ENCODE assay signal across 8 cellular contexts in the genomic region with DNA sequence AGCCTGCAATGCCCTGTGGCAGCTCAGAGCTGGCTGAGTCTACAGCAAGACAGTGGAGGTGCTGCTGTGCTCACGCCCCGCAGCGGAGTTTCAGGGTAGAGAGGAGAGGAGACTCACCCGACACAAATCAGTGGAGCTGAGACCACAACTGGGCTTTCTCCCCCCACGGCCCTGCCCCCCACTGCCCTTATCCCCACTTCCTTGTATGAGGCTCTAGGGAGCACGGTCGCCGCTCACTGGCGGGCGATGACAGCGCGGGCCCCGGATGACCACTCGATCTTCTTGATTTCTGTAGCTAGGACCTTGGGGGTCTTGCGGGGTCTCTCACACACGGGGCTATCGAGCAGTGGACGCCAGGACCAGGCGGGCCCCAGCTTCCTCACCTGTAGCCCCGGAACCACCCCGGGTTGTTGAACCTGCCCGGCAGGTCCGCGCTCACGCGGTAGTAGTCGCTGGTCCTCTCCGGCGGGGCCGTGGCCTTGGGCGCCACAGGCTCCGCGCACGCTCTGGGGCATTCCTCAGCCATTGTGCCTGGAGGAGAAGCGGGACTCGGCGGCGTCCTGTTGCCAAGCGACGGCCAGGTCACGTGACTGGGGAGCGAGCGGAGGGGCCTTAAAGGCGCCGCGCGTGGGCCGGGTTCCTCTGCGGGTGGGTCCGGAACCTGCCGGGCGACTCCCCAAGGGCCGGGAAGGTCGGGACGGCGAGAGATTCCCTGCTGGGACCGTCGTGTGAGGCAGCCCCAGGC. TPM values are rescaled to one million over a fixed set of nuclear protein-coding genes. Genes with fewer than 3 reads are reported as not detected.
A peak's percentile ranks its signal among the peaks of the same experiment; 100 is the strongest.
DNase-seq lines count a peak whose midpoint lies in the region; ATAC-seq, FAIRE-seq and TF ChIP-seq lines count a peak whose summit lies in the region.

No MANE protein-coding gene starts in this region.

- WGBS in small intestine, 3 donors, result 0 to 1% (median 1%) methylated on average over 46 to 58 of the region's 58 CpGs

- H3K9me3 Mint-ChIP-seq in activated B cell treated with CpG ODN at 0.5 μM for 24 hours, result no peaks in the 10 kb centered on the region

- POLR2A ChIA-PET in activated B cell treated with CpG ODN at 0.5 μM for 24 hours (lab: Charles Lee), result no interaction called here

- H3K36me3 ChIP-seq in small intestine (ENCODE audit: control insufficient read depth in 2 of 2, insufficient read depth in 2 of 2, low read length in 2 of 2), result peaks cover 0 to 6% of the 10 kb centered on the region in 2 donors

- DNase-seq in ELF-1 (ENCODE audit: low read depth, low spot score), result peak; percentile 88
- peak; percentile 89 for DNase-seq in NCI-H2171 (lab: John Stamatoyannopoulos, UW)
- peak; percentile 88 for DNase-seq in activated B cell treated with CpG ODN at 0.5 μM for 24 hours
- peak; percentile 90 to 93 for DNase-seq in cardiac fibroblast (ENCODE audit: low read depth in 2 of 2)
- peak; percentile 94 for DNase-seq in inferior parietal cortex (ENCODE audit: extremely low spot score)
- DNase-seq in small intestine, result peak; percentile 90

- H3K27ac ChIP-seq in small intestine (ENCODE audit: low read depth in 1 of 2, low read length in 1 of 2), result peak overlapping the region; percentile 9 to 63

- H3K27me3 ChIP-seq in small intestine (ENCODE audit: control insufficient read depth in 2 of 2, insufficient read depth in 2 of 2, low read length in 2 of 2), result no peaks in the 10 kb centered on the region

- peak overlapping the region; percentile 85 for H3K4me3 ChIP-seq in cardiac fibroblast (replicated peaks in 1 of 2; ENCODE audit: low read depth in 2 of 2, low read length in 2 of 2)
- peak overlapping the region; percentile 65 to 92 for H3K4me3 ChIP-seq in small intestine (ENCODE audit: low read depth in 1 of 2, low read length in 2 of 2)

- no peaks in the 10 kb centered on the region for H3K9me3 ChIP-seq in small intestine (ENCODE audit: control insufficient read depth, low read depth)

- peak overlapping the region; percentile 79 for H3K4me3 Mint-ChIP-seq in activated B cell treated with CpG ODN at 0.5 μM for 24 hours

- H3K36me3 Mint-ChIP-seq in activated B cell treated with CpG ODN at 0.5 μM for 24 hours (ENCODE audit: low read depth), result peaks cover 29% of the 10 kb centered on the region

- peaks cover 27% of the 10 kb centered on the region for H3K4me1 Mint-ChIP-seq in activated B cell treated with CpG ODN at 0.5 μM for 24 hours

- FAIRE-seq in small intestine (lab: Jason Lieb, UNC), result no peak

- H3K4me1 ChIP-seq in small intestine (ENCODE audit: control insufficient read depth in 2 of 2, insufficient read depth in 1 of 2, low read depth in 1 of 2, low read length in 1 of 2), result peaks cover 0 to 5% of the 10 kb centered on the region in 2 donors

- no peak for TF ChIP-seq CTCF in activated B cell treated with CpG ODN at 0.5 μM for 24 hours (IDR thresholded peaks at IDR 0.05)
- TF ChIP-seq CTCF in cardiac fibroblast (IDR thresholded peaks at IDR 0.05; ENCODE audit: low read depth, low read length), result no peak

- H3K27me3 Mint-ChIP-seq in activated B cell treated with CpG ODN at 0.5 μM for 24 hours, result no peaks in the 10 kb centered on the region

- CTCF ChIA-PET in activated B cell treated with CpG ODN at 0.5 μM for 24 hours (lab: Charles Lee), result interaction anchor here (1.8 kb wide), 1 partner anchor 19 kb away, joined by 7 read pairs; no protein-coding TSS in a partner anchor

- intact Hi-C loops in activated B cell treated with CpG ODN at 0.5 μM for 24 hours (cut with micrococcal nuclease), result loop anchor here (1.0 to 5.0 kb wide), 2 partner anchors 19 to 1432 kb away; a partner anchor contains a TSS

- ATAC-seq in HG02884 (IDR thresholded peaks at IDR 0.05; ENCODE audit: unreplicated experiment) (peak; percentile 40), activated B cell treated with CpG ODN at 0.5 μM for 24 hours (ENCODE audit: low read depth) (peak; percentile 47), GM21825 (IDR thresholded peaks at IDR 0.05; ENCODE audit: unreplicated experiment) (no peak)

- peak overlapping the region; percentile 41 for H3K27ac Mint-ChIP-seq in activated B cell treated with CpG ODN at 0.5 μM for 24 hours

RNA-seq across cellular contexts. Expression of a gene that starts 1.0 kb away (rescaled TPM):
- total RNA-seq in activated B cell treated with CpG ODN at 0.5 μM for 24 hours, result 35.1 and 39.7 TPM in 2 replicates
- polyA plus RNA-seq in small intestine, result 10 to 100 TPM; 32.4 to 65.9 (median 37.3) TPM

RNA-seq across cellular contexts. Expression of a gene that starts 19.9 kb away (rescaled TPM):
- total RNA-seq in activated B cell treated with CpG ODN at 0.5 μM for 24 hours, result 3.1 and 6.7 TPM in 2 replicates
- 10 to 100 TPM in 1 of 3 donors, 1 to 10 TPM in 2; 6.5 to 10.1 (median 9.8) TPM for polyA plus RNA-seq in small intestine

RNA-seq across cellular contexts. Expression of a gene that starts 21.7 kb away (rescaled TPM):
- not detected in 2 replicates for total RNA-seq in activated B cell treated with CpG ODN at 0.5 μM for 24 hours
- not detected for polyA plus RNA-seq in small intestine

RNA-seq across cellular contexts. Expression of a gene that starts 46.4 kb away (rescaled TPM):
- not detected in 2 replicates for total RNA-seq in activated B cell treated with CpG ODN at 0.5 μM for 24 hours
- not detected for polyA plus RNA-seq in small intestine
